13 cellular contexts compared by ENCODE assay signal in genomic region chr21:45949928-45950739, GRCh38. TPM values are rescaled to one million over a fixed set of nuclear protein-coding genes. Genes with fewer than 3 reads are reported as not detected.
A peak's percentile ranks its signal among the peaks of the same experiment; 100 is the strongest.
DNase-seq lines count a peak whose midpoint lies in the region; TF ChIP-seq lines count a peak whose summit lies in the region.
"Had no signal": no experiment of that assay in that cellular context is flagged by ENCODE, and none has a peak within 500 bp of the region (broad histone marks: within the 10 kb centered on the region; RNA-seq: fewer than 3 reads in every experiment).

No MANE protein-coding gene starts in this region.

- no peak overlapping the region for H3K4me3 Mint-ChIP-seq in endodermal cell
- H3K4me3 Mint-ChIP-seq in Caco-2 (ENCODE audit: unreplicated experiment) = no peak overlapping the region
- H3K4me3 Mint-ChIP-seq: H9; stimulated activated naive B cell treated with anti-CD40 and anti-IgM and Interleukin-4, amounts not matched to agents 10 μg/mL and 1 μg/mL and 100 μg/mL, for 72 hours had no signal

- peak; percentile 33 for DNase-seq in NCI-H2171 treated with DMSO at 0.1 percent for 48 hours (lab: John Stamatoyannopoulos, UW)
- DNase-seq in NCI-H2171 (lab: John Stamatoyannopoulos, UW) = no peak
- DNase-seq in adipocyte (ENCODE audit: low read depth) = no peak
- peak; percentile 56 for DNase-seq in left kidney (ENCODE audit: low read depth, low spot score)
- DNase-seq in tibial artery = no peak
- no peak for DNase-seq in endodermal cell
- DNase-seq in Caco-2 = no peak
- DNase-seq in dedifferentiated amniotic fluid mesenchymal stem cell (ENCODE audit: extremely low spot score) = no peak
- DNase-seq: H9; NCI-H1930; stimulated activated naive B cell treated with anti-CD40 and anti-IgM and Interleukin-4, amounts not matched to agents 10 μg/mL and 1 μg/mL and 100 μg/mL, for 72 hours had no signal

- H3K36me3 Mint-ChIP-seq in endodermal cell (ENCODE audit: low read depth) (no peaks in the 10 kb centered on the region), Caco-2 (ENCODE audit: insufficient read depth, unreplicated experiment) (no peaks in the 10 kb centered on the region)
- H3K36me3 Mint-ChIP-seq: stimulated activated naive B cell treated with anti-CD40 and anti-IgM and Interleukin-4, amounts not matched to agents 10 μg/mL and 1 μg/mL and 100 μg/mL, for 72 hours had no signal

- H3K27ac ChIP-seq in tibial artery = peak overlapping the region; percentile 57 to 74
- no peak overlapping the region for H3K27ac ChIP-seq in endodermal cell (ENCODE audit: low read depth, low read length)
- H3K27ac ChIP-seq: SJSA1, VCaP had no signal

- intact Hi-C loops in tibial artery (cut with DNase I; ENCODE audit: low total_unique reads) (no loop called here), Caco-2 (cut with micrococcal nuclease; ENCODE audit: unreplicated experiment) (no loop called here)

- H3K4me3 ChIP-seq in adipocyte (ENCODE audit: low read length) (peak overlapping the region; percentile 53), tibial artery (peak overlapping the region in 1 of 2 donors; percentile 26), endodermal cell (ENCODE audit: low read length) (no peak overlapping the region), Caco-2 (ENCODE audit: low read depth, low read length) (no peak overlapping the region)
- H3K4me3 ChIP-seq: SJSA1 had no signal

- H3K36me3 ChIP-seq in adipocyte (ENCODE audit: control insufficient read depth, insufficient read depth, low read length, severe bottlenecking) = no peaks in the 10 kb centered on the region
- H3K36me3 ChIP-seq in tibial artery = no peaks in the 10 kb centered on the region
- H3K36me3 ChIP-seq in endodermal cell (ENCODE audit: control insufficient read depth, insufficient read depth, low read length) = no peaks in the 10 kb centered on the region
- no peaks in the 10 kb centered on the region for H3K36me3 ChIP-seq in Caco-2 (ENCODE audit: control insufficient read depth, insufficient read depth, low read length)
- H3K36me3 ChIP-seq: SJSA1 had no signal

- no peaks in the 10 kb centered on the region for H3K9me3 Mint-ChIP-seq in endodermal cell
- no peaks in the 10 kb centered on the region for H3K9me3 Mint-ChIP-seq in Caco-2 (ENCODE audit: unreplicated experiment)
- H3K9me3 Mint-ChIP-seq: H9; stimulated activated naive B cell treated with anti-CD40 and anti-IgM and Interleukin-4, amounts not matched to agents 10 μg/mL and 1 μg/mL and 100 μg/mL, for 72 hours had no signal

- H3K27me3 Mint-ChIP-seq in endodermal cell (ENCODE audit: insufficient read depth) (no peaks in the 10 kb centered on the region), Caco-2 (ENCODE audit: insufficient read depth, unreplicated experiment) (peaks cover 3% of the 10 kb centered on the region)

- peak overlapping the region; percentile 60 for H3K9ac ChIP-seq in adipocyte (ENCODE audit: low read length)
- H3K9ac ChIP-seq in endodermal cell (ENCODE audit: extremely low read depth, low read length, poor library complexity, severe bottlenecking) = no peak overlapping the region

- H3K4me1 Mint-ChIP-seq in endodermal cell (peaks cover 14% of the 10 kb centered on the region), Caco-2 (ENCODE audit: low read depth, unreplicated experiment) (no peaks in the 10 kb centered on the region)
- H3K4me1 Mint-ChIP-seq: stimulated activated naive B cell treated with anti-CD40 and anti-IgM and Interleukin-4, amounts not matched to agents 10 μg/mL and 1 μg/mL and 100 μg/mL, for 72 hours had no signal

- TF ChIP-seq CTCF in tibial artery (IDR thresholded peaks at IDR 0.05) (no peak), endodermal cell (conservative IDR thresholded peaks at IDR 0.05) (no peak), Caco-2 (IDR thresholded peaks at IDR 0.05; ENCODE audit: insufficient read depth in 1 of 2, low read depth in 1 of 2, low read length in 1 of 2, severe bottlenecking in 1 of 2, unreplicated experiment in 1 of 2) (no peak)

- POLR2A ChIA-PET in Caco-2 (lab: Charles Lee) = no interaction called here

- H3K27ac Mint-ChIP-seq in endodermal cell (no peak overlapping the region), Caco-2 (ENCODE audit: unreplicated experiment) (no peak overlapping the region)

- no TSS peak for BruUV-seq in Caco-2 (replicated peaks; lab: Mats Ljungman, UMichigan)

- H3K27me3 ChIP-seq in adipocyte (replicated peaks; ENCODE audit: control insufficient read depth, insufficient read depth, low read length) (no peaks in the 10 kb centered on the region), tibial artery (no peaks in the 10 kb centered on the region), endodermal cell (ENCODE audit: control insufficient read depth, insufficient read depth, low read length, poor library complexity, severe bottlenecking) (no peaks in the 10 kb centered on the region), Caco-2 (replicated peaks; ENCODE audit: control insufficient read depth, insufficient read depth, low read length) (no peaks in the 10 kb centered on the region)
- H3K27me3 ChIP-seq: SJSA1 had no signal

- peaks cover 35% of the 10 kb centered on the region for H3K4me1 ChIP-seq in adipocyte (ENCODE audit: control insufficient read depth, insufficient read depth, low read length)
- H3K4me1 ChIP-seq in tibial artery = peaks cover 0 to 60% (median 44%) of the 10 kb centered on the region in 4 donors
- peaks cover 2% of the 10 kb centered on the region for H3K4me1 ChIP-seq in endodermal cell (ENCODE audit: control insufficient read depth, insufficient read depth, low read length)
- peaks cover 3% of the 10 kb centered on the region; the same call in 1 of the 2 replicates for H3K4me1 ChIP-seq in Caco-2
- H3K4me1 ChIP-seq: SJSA1 had no signal

- 90 to 95% methylated on average over 16 to 35 of the region's 35 CpGs for WGBS in endodermal cell (ENCODE audit: insufficient coverage in 1 of 2, insufficient read length in 1 of 2), 2 experiments

- H3K9me3 ChIP-seq in adipocyte (ENCODE audit: control insufficient read depth, low read length) (no peaks in the 10 kb centered on the region), tibial artery (no peaks in the 10 kb centered on the region), endodermal cell (ENCODE audit: control insufficient read depth, low read length) (no peaks in the 10 kb centered on the region), Caco-2 (no peaks in the 10 kb centered on the region)
- H3K9me3 ChIP-seq: SJSA1 had no signal

- CTCF ChIA-PET in Caco-2 (lab: Charles Lee) = no interaction called here

RNA-seq across cellular contexts. Expression of gene COL6A1, which starts 31.4 kb away (rescaled TPM):
- 100 to 1,000 TPM; 232 to 407 TPM for total RNA-seq in endodermal cell
- 172 TPM for polyA plus RNA-seq in endodermal cell (2013, experiment 1 of 2)
- 154 TPM for polyA plus RNA-seq in endodermal cell (2013, experiment 2 of 2)
- 31.9 and 33.4 TPM in 2 replicates for total RNA-seq in Caco-2 (2022)

Comparison
In these comparisons a context has a peak if more than half of its experiments do, and no peak if none do; other contexts are left out.
1. DNase-seq: peak in NCI-H2171 treated with DMSO at 0.1 percent for 48 hours (single experiment) and left kidney (single experiment); none in NCI-H2171 (single experiment), adipocyte (single experiment), tibial artery (0 of 2), endodermal cell (single experiment), Caco-2 (0 of 2) and dedifferentiated amniotic fluid mesenchymal stem cell (single experiment).